In the genomic region with DNA sequence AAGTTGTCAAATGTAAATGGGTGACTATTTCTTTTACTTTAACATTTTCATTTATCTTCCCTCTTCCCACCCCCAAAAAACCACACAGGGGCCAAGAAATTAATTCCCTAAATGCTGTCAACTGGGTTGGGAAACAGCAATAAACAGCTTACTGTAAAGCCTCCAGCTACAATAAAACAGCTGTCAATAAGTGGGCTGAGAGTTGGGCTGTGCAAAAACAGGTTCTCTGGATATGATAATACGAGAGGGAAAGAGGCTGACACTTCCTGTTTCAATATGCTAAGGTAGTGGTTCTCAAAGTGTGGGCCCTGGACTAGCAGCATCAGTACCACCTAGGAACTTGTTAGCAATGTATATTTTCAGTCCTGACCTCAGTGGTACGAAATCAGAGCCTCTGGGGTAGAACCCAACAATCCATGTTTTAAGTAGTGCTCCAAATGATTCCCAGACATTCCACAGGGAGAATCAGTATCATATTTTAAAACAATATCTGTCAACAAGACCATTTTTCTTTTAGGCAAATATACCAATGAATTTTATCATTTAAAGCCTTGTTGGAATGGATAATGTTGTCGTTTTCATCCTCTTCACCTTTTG, we compare ENCODE assay signal across 11 cellular contexts. TPM values are rescaled to one million over a fixed set of nuclear protein-coding genes. Genes with fewer than 3 reads are reported as not detected.
DNase-seq lines count a peak whose midpoint lies in the region; ATAC-seq, FAIRE-seq and TF ChIP-seq lines count a peak whose summit lies in the region.
"Had no signal": no experiment of that assay in that cellular context is flagged by ENCODE, and none has a peak within 500 bp of the region (broad histone marks: within the 10 kb centered on the region; RNA-seq: fewer than 3 reads in every experiment).

No MANE protein-coding gene starts in this region.

- H3K36me3 ChIP-seq in HAP-1 (replicated peaks): no peaks in the 10 kb centered on the region

- peaks cover 3% of the 10 kb centered on the region for H3K27me3 Mint-ChIP-seq in memory B cell

- FAIRE-seq in GM12891 (lab: Jason Lieb, UNC): no peak

- DNase-seq in GM12891 (ENCODE audit: insufficient read length, low spot score) (no peak), NAMALWA (ENCODE audit: low spot score) (peak; percentile 57), memory B cell (ENCODE audit: low spot score in 2 of 2) (no peak), anterior cingulate cortex (lab: John Stamatoyannopoulos, UW) (no peak), HAP-1 (ENCODE audit: low spot score in 2 of 2) (no peak)
- DNase-seq: effector memory CD4-positive, alpha-beta T cell; NCI-H187 had no signal

- no peak for TF ChIP-seq POLR2A in GM12891 (IDR thresholded peaks at IDR 0.05; ENCODE audit: low read depth, low read length)

- ATAC-seq in GM21390 (IDR thresholded peaks at IDR 0.05; ENCODE audit: unreplicated experiment): peak; percentile 60
- peak; percentile 50 for ATAC-seq in memory B cell (ENCODE audit: low read depth)
- ATAC-seq in GM18519 (IDR thresholded peaks at IDR 0.05; ENCODE audit: low FRiP score, unreplicated experiment): no peak
- ATAC-seq in HG02884 (IDR thresholded peaks at IDR 0.05; ENCODE audit: unreplicated experiment): no peak

- in situ Hi-C loops in HAP-1 (cut with MboI; ENCODE audit: low sequenced_read_pairs): loop anchor here (25.0 kb wide), 1 partner anchor 1559 kb away; no protein-coding TSS in a partner anchor

- no peak overlapping the region for H3K4me3 Mint-ChIP-seq in memory B cell

- no peaks in the 10 kb centered on the region for H3K9me3 ChIP-seq in HAP-1

- no peak overlapping the region for H3K27ac Mint-ChIP-seq in memory B cell
- H3K27ac Mint-ChIP-seq: activated naive CD4-positive, alpha-beta T cell treated with anti-CD3 and anti-CD28 coated beads, Interleukin-2, amount 50 U/mL, for 72 hours had no signal

- H3K9me3 Mint-ChIP-seq in memory B cell: no peaks in the 10 kb centered on the region
- H3K9me3 Mint-ChIP-seq: activated naive CD4-positive, alpha-beta T cell treated with anti-CD3 and anti-CD28 coated beads, Interleukin-2, amount 50 U/mL, for 72 hours had no signal

- no peaks in the 10 kb centered on the region for H3K36me3 Mint-ChIP-seq in memory B cell
- H3K36me3 Mint-ChIP-seq: activated naive CD4-positive, alpha-beta T cell treated with anti-CD3 and anti-CD28 coated beads, Interleukin-2, amount 50 U/mL, for 72 hours had no signal

- H3K27me3 ChIP-seq in HAP-1 (ENCODE audit: low read depth): no peaks in the 10 kb centered on the region

- H3K4me1 ChIP-seq in HAP-1: peaks cover 30% of the 10 kb centered on the region

- H3K4me3 ChIP-seq in HAP-1: no peak overlapping the region

- H3K4me1 Mint-ChIP-seq in memory B cell: peaks cover 3% of the 10 kb centered on the region

TF ChIP-seq in GM12891, 5 proteins besides CTCF, POLR2A, EP300 and RAD21:
- TF ChIP-seq POU2F2 (IDR thresholded peaks at IDR 0.05; ENCODE audit: low read depth, low read length): no peak
- peak; percentile 33; the same call in 1 of the 2 replicates for TF ChIP-seq SPI1 (IDR thresholded peaks at IDR 0.05; ENCODE audit: low read depth, low read length)

RNA-seq across cellular contexts. Expression of gene PCDH9, which starts 8.4 kb away (rescaled TPM):
- 0.01 TPM for polyA plus RNA-seq in GM12891 (2012; ENCODE audit: low read depth, missing spikeins)

Comparison
In these comparisons a context has a peak if more than half of its experiments do, and no peak if none do; other contexts are left out.
1. ATAC-seq: peak in GM21390 (single experiment) and memory B cell (single experiment); none in GM18519 (single experiment) and HG02884 (single experiment).